Comparison of ENCODE assay signal across 26 cellular contexts in genomic region chr1:25807480-25808390, GRCh38. TPM values are rescaled to one million over a fixed set of nuclear protein-coding genes. Genes with fewer than 3 reads are reported as not detected.
DNase-seq lines count a peak whose midpoint lies in the region; ATAC-seq and TF ChIP-seq lines count a peak whose summit lies in the region.
"Had no signal": no experiment of that assay in that cellular context is flagged by ENCODE, and none has a peak within 500 bp of the region (broad histone marks: within the 10 kb centered on the region; RNA-seq: fewer than 3 reads in every experiment).

No MANE protein-coding gene starts in this region.

- H3K27me3 ChIP-seq in psoas muscle (ENCODE audit: insufficient read depth in 3 of 3, low read length in 2 of 3) (no peaks in the 10 kb centered on the region), upper lobe of right lung (no peaks in the 10 kb centered on the region), A673 (replicated peaks; ENCODE audit: insufficient read depth, low read depth, low read length, poor library complexity) (no peaks in the 10 kb centered on the region)
- H3K27me3 ChIP-seq: adrenal gland, BE2C, pancreas, right lobe of liver, vagina had no signal

- no peaks in the 10 kb centered on the region for H3K9me3 ChIP-seq in psoas muscle
- no peaks in the 10 kb centered on the region for H3K9me3 ChIP-seq in upper lobe of right lung
- H3K9me3 ChIP-seq in A673 (ENCODE audit: low read depth, low read length, poor library complexity, severe bottlenecking) = no peaks in the 10 kb centered on the region
- H3K9me3 ChIP-seq: A549, adrenal gland, BE2C, pancreas, right lobe of liver, vagina had no signal

- BruUV-seq in A673 (replicated peaks; lab: Mats Ljungman, UMichigan) = no TSS peak

- intact Hi-C loops in left ventricle myocardium superior (cut with micrococcal nuclease) (no loop called here), cardiac septum (cut with DNase I) (loop anchor here (5.0 kb wide), 1 partner anchor 305 kb away; no protein-coding TSS in a partner anchor), head of caudate nucleus (cut with DNase I) (no loop called here), psoas muscle (cut with DNase I) (loop anchor here in 1 of 2 donors (5.0 to 10.0 kb wide), 3 partner anchors 305 to 563 kb away; partner anchors contain the start of genes RHCE and RSRP1), upper lobe of right lung (cut with DNase I) (no loop called here), A673 (cut with micrococcal nuclease; ENCODE audit: unreplicated experiment) (no loop called here)

- peaks cover 0 to 57% of the 10 kb centered on the region in 2 donors for H3K36me3 ChIP-seq in psoas muscle (ENCODE audit: insufficient read depth in 1 of 2, low read depth in 1 of 2)
- peaks cover 53% of the 10 kb centered on the region for H3K36me3 ChIP-seq in upper lobe of right lung
- peaks cover 3% of the 10 kb centered on the region for H3K36me3 ChIP-seq in A673 (ENCODE audit: insufficient read depth, low read length, poor library complexity, severe bottlenecking)
- H3K36me3 ChIP-seq: BE2C, right lobe of liver had no signal

- H3K27ac ChIP-seq in psoas muscle = peak overlapping the region; percentile 3
- peak overlapping the region; percentile 36 for H3K27ac ChIP-seq in upper lobe of right lung
- H3K27ac ChIP-seq in A673 (ENCODE audit: low read depth, low read length, poor library complexity, severe bottlenecking) = no peak overlapping the region
- H3K27ac ChIP-seq: A549, right lobe of liver, vagina had no signal

- H3K4me1 ChIP-seq in psoas muscle (peaks cover 50% of the 10 kb centered on the region), upper lobe of right lung (peaks cover 51% of the 10 kb centered on the region), A673 (ENCODE audit: insufficient read depth, low read length, poor library complexity, severe bottlenecking) (no peaks in the 10 kb centered on the region)
- H3K4me1 ChIP-seq: BE2C, right lobe of liver had no signal

- 72 to 78% (median 76%) methylated on average over 20 of the region's 20 CpGs for WGBS in psoas muscle, 3 donors

- DNase-seq in left ventricle myocardium superior (no peak), cardiac septum (ENCODE audit: low spot score) (no peak), head of caudate nucleus (peak in 24 of 42 donors; percentile 19 to 83 (median 51)), psoas muscle (no peak), upper lobe of right lung (no peak), A673 (ENCODE audit: low spot score) (no peak), NCI-H510A treated with DMSO at 0.1 percent for 48 hours (lab: John Stamatoyannopoulos, UW) (no peak)
- DNase-seq in activated T-cell treated with anti-CD3 and anti-CD28 coated beads, Interleukin-2, amount 50 U/mL, for 48 hours = no peak
- DNase-seq: activated CD4-positive, alpha-beta T cell treated with anti-CD3 and anti-CD28 coated beads for 48 hours; activated naive CD4-positive, alpha-beta T cell; activated T-cell treated with anti-CD3 and anti-CD28 coated beads, Interleukin-2, amount 50 U/mL, for 4 hours; adrenal gland; BE2C; Calu3; dermis blood vessel endothelial cell; natural killer cell; NCI-H1694; NCI-H2171 treated with DMSO at 0.1 percent for 48 hours; RPMI8226 had no signal

- POLR2A ChIA-PET in A673 (lab: Charles Lee; ENCODE audit: low non-redundant PET) = no interaction called here

- CTCF ChIA-PET in A673 (lab: Charles Lee) = interaction anchor here (0.6 kb wide), 1 partner anchor 117 kb away, joined by 3 read pairs; no protein-coding TSS in a partner anchor

- ATAC-seq in left ventricle myocardium superior (peak; percentile 2), psoas muscle (no peak), upper lobe of right lung (peak; percentile 47)
- ATAC-seq: A549; activated T-cell treated with anti-CD3 and anti-CD28 coated beads, Interleukin-2, amount 50 U/mL, for 4 hours; GM12878; natural killer cell; pancreas; right lobe of liver; SK-N-SH treated with all-trans-retinoic acid at 6 μM for 48 hours had no signal

- TF ChIP-seq CTCF in psoas muscle (IDR thresholded peaks at IDR 0.05) (no peak), upper lobe of right lung (IDR thresholded peaks at IDR 0.05) (no peak), A673 (conservative IDR thresholded peaks at IDR 0.05; ENCODE audit: low read depth, low read length) (no peak)

- peak overlapping the region; percentile 11 for H3K4me3 ChIP-seq in psoas muscle
- no peak overlapping the region for H3K4me3 ChIP-seq in upper lobe of right lung
- H3K4me3 ChIP-seq in A673 (ENCODE audit: low read depth, low read length, poor library complexity, severe bottlenecking) = no peak overlapping the region
- H3K4me3 ChIP-seq: A549, adrenal gland, GM12878, pancreas, right lobe of liver, vagina had no signal

RNA-seq across cellular contexts. Expression of gene SELENON, which starts 7.7 kb away (rescaled TPM):
- total RNA-seq in left ventricle myocardium superior (46.3 TPM), cardiac septum (53.0 TPM), psoas muscle (100 to 1,000 TPM in 1 of 4 donors, 10 to 100 TPM in 3; 37.8 to 104 (median 56.1) TPM), upper lobe of right lung (95.9 TPM), A673 (2021) (50.4 and 61.5 TPM in 2 replicates)
- polyA plus RNA-seq in psoas muscle = 10 to 100 TPM; 25.3 to 39.3 (median 29.0) TPM

RNA-seq across cellular contexts. Expression of gene MTFR1L, which starts 12.0 kb away (rescaled TPM):
- total RNA-seq in left ventricle myocardium superior (227 TPM), cardiac septum (187 TPM), psoas muscle (100 to 1,000 TPM in 1 of 4 donors, 10 to 100 TPM in 3; 85.2 to 112 (median 94.1) TPM), upper lobe of right lung (46.0 TPM), A673 (2021) (45.0 and 51.6 TPM in 2 replicates)
- polyA plus RNA-seq in psoas muscle = 100 to 1,000 TPM in 2 of 3 donors, 10 to 100 TPM in 1; 99.2 to 135 (median 110) TPM

RNA-seq across cellular contexts. Expression of gene AUNIP, which starts 51.5 kb away (rescaled TPM):
- not detected for total RNA-seq in left ventricle myocardium superior
- not detected for total RNA-seq in cardiac septum
- under 1 TPM in 2 of 4 donors, not detected in 2; 0.26 to 0.47 TPM for total RNA-seq in psoas muscle
- under 1 TPM; 0.05 to 0.13 (median 0.07) TPM for polyA plus RNA-seq in psoas muscle
- total RNA-seq in upper lobe of right lung = not detected
- total RNA-seq in A673 (2021) = 17.7 and 18.9 TPM in 2 replicates
- total RNA-seq: mesenteric fat pad had no signal
- polyA plus RNA-seq: pancreas had no signal

Comparison
In these comparisons a context has a peak if more than half of its experiments do, and no peak if none do; other contexts are left out.
1. ATAC-seq: peak in left ventricle myocardium superior (single experiment) and upper lobe of right lung (single experiment); none in psoas muscle (0 of 4).
2. DNase-seq: peak in head of caudate nucleus (24 of 42); none in left ventricle myocardium superior (single experiment), cardiac septum (single experiment), psoas muscle (0 of 2), upper lobe of right lung (single experiment), A673 (single experiment), NCI-H510A treated with DMSO at 0.1 percent for 48 hours (single experiment) and activated T-cell treated with anti-CD3 and anti-CD28 coated beads, Interleukin-2, amount 50 U/mL, for 48 hours (0 of 2).
3. RNA of gene AUNIP, which starts 51.5 kb away (total RNA-seq): 17.7 to 18.9 TPM in A673; not detected in left ventricle myocardium superior (single experiment), 0.26 to 0.47 TPM in psoas muscle, not detected in upper lobe of right lung (single experiment) and not detected in cardiac septum (single experiment); every median in the first group is over 10 times any median in the second.